3 cellular contexts compared by ENCODE assay signal in the genomic region with DNA sequence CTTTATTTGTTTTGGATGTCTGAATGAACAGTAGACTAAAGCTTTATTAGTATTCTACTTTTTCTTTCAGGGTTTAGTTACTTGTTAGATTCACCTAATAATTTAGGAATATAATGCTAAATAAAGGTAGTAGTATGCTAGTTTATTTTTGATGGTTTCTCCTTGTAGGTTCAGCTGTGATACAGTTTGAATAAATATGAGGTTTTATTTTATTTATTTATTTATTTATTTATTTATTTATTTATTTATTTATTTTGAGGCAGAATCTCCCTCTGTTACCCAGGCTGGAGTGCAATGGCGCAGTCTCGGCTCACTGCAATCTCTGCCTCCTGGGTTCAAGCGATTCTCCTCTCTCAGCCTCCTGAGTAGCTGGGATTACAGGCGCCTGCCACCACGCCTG. TPM values are rescaled to one million over a fixed set of nuclear protein-coding genes. Genes with fewer than 3 reads are reported as not detected.
DNase-seq lines count a peak whose midpoint lies in the region; ATAC-seq, FAIRE-seq and TF ChIP-seq lines count a peak whose summit lies in the region.
"Not testable (repeated sequence)": the region's sequence is repeated elsewhere in the genome, so short reads cannot be mapped to it uniquely, and the experiment has no call there.

No MANE protein-coding gene starts in this region.

- H3K4me3 Mint-ChIP-seq in WTC11: not testable (repeated sequence)

- not testable (repeated sequence) for H3K4me2 ChIP-seq in A549

- H3K36me3 ChIP-seq in HEK293 (ENCODE audit: control insufficient read depth in 2 of 2, insufficient read depth in 1 of 2, low read length in 2 of 2): peaks cover 84 to 96% of the 10 kb centered on the region in 2 experiments

- not testable (repeated sequence) for TF ChIP-seq EP300 in A549 (IDR thresholded peaks at IDR 0.05)

- H3K27me3 Mint-ChIP-seq in WTC11 (ENCODE audit: low read depth): not testable (repeated sequence)

- not testable (repeated sequence) for FAIRE-seq in A549 (lab: Jason Lieb, UNC)

- H3K27ac Mint-ChIP-seq in WTC11: not testable (repeated sequence)

- not testable (repeated sequence) for H3K4me1 ChIP-seq in A549; HEK293 (ENCODE audit: control insufficient read depth, insufficient read depth, low read length)

- not testable (repeated sequence) for TF ChIP-seq POLR2A in A549 (IDR thresholded peaks at IDR 0.05; ENCODE audit: low read length)

- H3K36me3 Mint-ChIP-seq in WTC11: peaks cover 78% of the 10 kb centered on the region

- not testable (repeated sequence) for DNase-seq in A549 (ENCODE audit: low read depth in 1 of 2, low spot score in 1 of 2); WTC11 (ENCODE audit: low spot score)

- H3K4me1 Mint-ChIP-seq in WTC11: not testable (repeated sequence)

- WGBS in A549 (ENCODE audit: missing lambda C conversion rate): 98% methylated on average over 5 of the region's 5 CpGs

- TF ChIP-seq RAD21 in A549 (conservative IDR thresholded peaks at IDR 0.05 in 1 of 2, IDR thresholded peaks at IDR 0.05 in 1 of 2): not testable (repeated sequence)

- ATAC-seq in A549, WTC11: not testable (repeated sequence)

- POLR2A ChIA-PET in A549 (lab: Yijun Ruan, JAX): interaction anchor here (0.9 kb wide), 1 partner anchor 13 kb away, joined by 4 read pairs; no protein-coding TSS in a partner anchor
- POLR2A ChIA-PET in HEK293 (lab: Yijun Ruan, JAX); WTC11 (lab: Charles Lee): not testable (repeated sequence)

- not testable (repeated sequence) for H3K27ac ChIP-seq in A549; HEK293 (ENCODE audit: extremely low read depth, low read depth, low read length)

- CTCF ChIA-PET in A549 (lab: Yijun Ruan, JAX); WTC11 (lab: Charles Lee): not testable (repeated sequence)
- CTCF ChIA-PET in HEK293 (lab: Yijun Ruan, JAX): interaction anchor here (0.6 kb wide), 1 partner anchor 123 kb away, joined by 3 read pairs; no protein-coding TSS in a partner anchor

- H3K9me3 Mint-ChIP-seq in WTC11: not testable (repeated sequence)

- not testable (repeated sequence) for TF ChIP-seq CTCF in A549 (IDR thresholded peaks at IDR 0.05); HEK293 (tag by site-specific recombination; IDR thresholded peaks at IDR 0.05); WTC11 (IDR thresholded peaks at IDR 0.05)

- H3K9me3 ChIP-seq in A549; HEK293 (ENCODE audit: control insufficient read depth, insufficient read depth, low read depth, low read length): not testable (repeated sequence)

- not testable (repeated sequence) for H3K4me3 ChIP-seq in A549; HEK293 (ENCODE audit: low read depth, low read length)

TF ChIP-seq in A549, 52 proteins besides CTCF, POLR2A, EP300 and RAD21:
- TF ChIP-seq ZC3H11A (IDR thresholded peaks at IDR 0.05): peak; percentile 91
TF ChIP-seq in A549: peak in this region for 1; not testable (repeated sequence) for 51.

TF ChIP-seq in HEK293, 187 proteins besides CTCF, POLR2A, EP300 and RAD21 (continues in another document):
- TF ChIP-seq ZNF530 (tag by site-specific recombination; IDR thresholded peaks at IDR 0.05; ENCODE audit: low read depth) (peak; percentile 79; the same call in 1 of the 2 replicates), ZNF404 (tag by site-specific recombination; IDR thresholded peaks at IDR 0.05) (peak; percentile 92), ZNF664 (tag by site-specific recombination; IDR thresholded peaks at IDR 0.05) (peak; percentile 83), ZNF623 (tag by site-specific recombination; IDR thresholded peaks at IDR 0.05) (peak; percentile 90), ZNF140 (tag by site-specific recombination; IDR thresholded peaks at IDR 0.05) (peak; percentile 97), ZNF555 (tag by site-specific recombination; conservative IDR thresholded peaks at IDR 0.05) (peak; percentile 98), ZNF202 (tag by site-specific recombination; IDR thresholded peaks at IDR 0.05; ENCODE audit: borderline replicate concordance) (peak; percentile 93; the same call in 1 of the 2 replicates), ZNF266 (tag by site-specific recombination; IDR thresholded peaks at IDR 0.05; ENCODE audit: low read depth) (peak; percentile 88), ZNF426 (tag by site-specific recombination; IDR thresholded peaks at IDR 0.05) (peak; percentile 99), ZNF214 (tag by site-specific recombination; IDR thresholded peaks at IDR 0.05; ENCODE audit: borderline replicate concordance) (peak; percentile 17; the same call in 1 of the 2 replicates), ZBTB8A (tag by site-specific recombination; IDR thresholded peaks at IDR 0.05) (peak; percentile 89), ZNF223 (tag by site-specific recombination; IDR thresholded peaks at IDR 0.05) (peak; percentile 51; the same call in 1 of the 2 replicates), ZNF560 (tag by site-specific recombination; IDR thresholded peaks at IDR 0.05; ENCODE audit: borderline replicate concordance) (peak; percentile 91), ZNF341 (tag by site-specific recombination; IDR thresholded peaks at IDR 0.05; ENCODE audit: low read depth) (0 out of 2 replicates have a peak, but pooled peaks have one; percentile 30)
- TF ChIP-seq, protein P1, sequence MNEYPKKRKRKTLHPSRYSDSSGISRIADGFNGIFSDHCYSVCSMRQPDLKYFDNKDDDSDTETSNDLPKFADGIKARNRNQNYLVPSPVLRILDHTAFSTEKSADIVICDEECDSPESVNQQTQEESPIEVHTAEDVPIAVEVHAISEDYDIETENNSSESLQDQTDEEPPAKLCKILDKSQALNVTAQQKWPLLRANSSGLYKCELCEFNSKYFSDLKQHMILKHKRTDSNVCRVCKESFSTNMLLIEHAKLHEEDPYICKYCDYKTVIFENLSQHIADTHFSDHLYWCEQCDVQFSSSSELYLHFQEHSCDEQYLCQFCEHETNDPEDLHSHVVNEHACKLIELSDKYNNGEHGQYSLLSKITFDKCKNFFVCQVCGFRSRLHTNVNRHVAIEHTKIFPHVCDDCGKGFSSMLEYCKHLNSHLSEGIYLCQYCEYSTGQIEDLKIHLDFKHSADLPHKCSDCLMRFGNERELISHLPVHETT (tag by site-specific recombination; IDR thresholded peaks at IDR 0.05): peak; percentile 70; the same call in 1 of the 2 replicates

TF ChIP-seq in WTC11, 78 proteins besides CTCF, POLR2A, EP300 and RAD21:
- 0 out of 2 replicates have a peak, but pooled peaks have one; percentile 44 for TF ChIP-seq HMGA2 (CRISPR knock-in tag; IDR thresholded peaks at IDR 0.05)
TF ChIP-seq in WTC11: peak in this region for 1; not testable (repeated sequence) for 77.

RNA-seq across cellular contexts. Expression of gene CCAR1, which starts 19.6 kb away (rescaled TPM):
- polyA plus RNA-seq in A549 (2011; rRNA removed) (98.8 and 99.2 TPM in 2 replicates), A549 (2017; fragmentation: RNase III; extraction: RNeasy Plus Mini Kit Qiagen cat#74134 plus additional on column Dnase treatment) (103 to 108 TPM (median 107 TPM) in 3 replicates)
- polyA plus RNA-seq in A549 (2012; cell fraction: cytosol; rRNA removed): 34.1 and 54.7 TPM in 2 replicates
- polyA plus RNA-seq in A549 (2012; cell fraction: nucleus; rRNA removed): 40.6 and 53.3 TPM in 2 replicates
- 136 and 166 TPM in 2 replicates for polyA minus RNA-seq in A549 (2011; rRNA and poly(A)+ RNA removed)
- total RNA-seq in WTC11 (2021): 75.0 to 95.4 TPM (median 79.7 TPM) in 3 replicates
